In genomic region chr7:20697351-20697750, GRCh38 we compare ENCODE assay signal across 18 cellular contexts.
DNase-seq lines count a peak whose midpoint lies in the region; FAIRE-seq and TF ChIP-seq lines count a peak whose summit lies in the region.
"Had no signal": no experiment of that assay in that cellular context is flagged by ENCODE, and none has a peak within 500 bp of the region (broad histone marks: within the 10 kb centered on the region; RNA-seq: fewer than 3 reads in every experiment).

No MANE protein-coding gene starts in this region.

- no peak overlapping the region for H3K27ac Mint-ChIP-seq in astrocyte (ENCODE audit: unreplicated experiment)
- H3K27ac Mint-ChIP-seq in progenitor cell of endocrine pancreas: peak overlapping the region; percentile 5
- H3K27ac Mint-ChIP-seq: CD14-positive monocyte; CD4-positive, alpha-beta memory T cell had no signal

- H4K20me1 ChIP-seq in astrocyte (ENCODE audit: insufficient read depth, low read length): no peaks in the 10 kb centered on the region
- H4K20me1 ChIP-seq: BLaER1 had no signal

- no peak overlapping the region for H3K4me3 ChIP-seq in astrocyte (ENCODE audit: insufficient read depth, low read depth, low read length)
- H3K4me3 ChIP-seq: A549, BLaER1, GM12878, HAP-1 had no signal

- H3K9me3 Mint-ChIP-seq in astrocyte (ENCODE audit: unreplicated experiment) (no peaks in the 10 kb centered on the region), progenitor cell of endocrine pancreas (ENCODE audit: low read depth) (no peaks in the 10 kb centered on the region)
- H3K9me3 Mint-ChIP-seq: CD14-positive monocyte had no signal

- no peaks in the 10 kb centered on the region for H3K36me3 ChIP-seq in astrocyte (ENCODE audit: insufficient read depth, low read length)
- H3K36me3 ChIP-seq: BLaER1, HAP-1 had no signal

- DNase-seq in H4 (ENCODE audit: low spot score) (peak; percentile 39), astrocyte (ENCODE audit: low read depth) (peak; percentile 0), progenitor cell of endocrine pancreas (ENCODE audit: low spot score, unreplicated experiment) (no peak), AG08396 (ENCODE audit: low spot score) (no peak), NCI-H2081 (lab: John Stamatoyannopoulos, UW) (no peak)
- DNase-seq in activated CD8-positive, alpha-beta memory T cell treated with anti-CD3 and anti-CD28 coated beads, Interleukin-2, amount 50 U/mL, for 4 hours: no peak
- DNase-seq: CD4-positive, alpha-beta memory T cell; COR-L47; DMS 273 treated with DMSO at 0.1 percent for 48 hours; DMS53; DND-41; EL had no signal

- H3K4me1 Mint-ChIP-seq in astrocyte (ENCODE audit: low read depth, unreplicated experiment) (no peaks in the 10 kb centered on the region), progenitor cell of endocrine pancreas (ENCODE audit: low read depth) (peaks cover 9% of the 10 kb centered on the region)
- H3K4me1 Mint-ChIP-seq: CD14-positive monocyte; CD4-positive, alpha-beta memory T cell had no signal

- no peak overlapping the region for H2AFZ ChIP-seq in astrocyte (ENCODE audit: low read depth, low read length)

- no peak overlapping the region for H3K9ac ChIP-seq in astrocyte (ENCODE audit: low read length)
- H3K9ac ChIP-seq: BLaER1 had no signal

- FAIRE-seq in astrocyte (lab: Jason Lieb, UNC): no peak
- FAIRE-seq: A549, GM12878, H1 had no signal

- H3K27ac ChIP-seq in astrocyte (ENCODE audit: low read depth, low read length): no peak overlapping the region
- H3K27ac ChIP-seq: A549, BLaER1 had no signal

- TF ChIP-seq CTCF in astrocyte (IDR thresholded peaks at IDR 0.05; ENCODE audit: insufficient read depth, low read depth, low read length): no peak
- TF ChIP-seq CTCF in progenitor cell of endocrine pancreas (IDR thresholded peaks at IDR 0.05; ENCODE audit: unreplicated experiment): no peak

- H3K4me2 ChIP-seq in astrocyte (ENCODE audit: low read length): no peak overlapping the region
- H3K4me2 ChIP-seq: A549, BLaER1 had no signal

- H3K27me3 ChIP-seq in astrocyte (ENCODE audit: insufficient read depth, low read length): no peaks in the 10 kb centered on the region
- H3K27me3 ChIP-seq: BLaER1 had no signal

- H3K27me3 Mint-ChIP-seq in astrocyte (ENCODE audit: low read depth, unreplicated experiment) (no peaks in the 10 kb centered on the region), progenitor cell of endocrine pancreas (peaks cover 6% of the 10 kb centered on the region)
- H3K27me3 Mint-ChIP-seq: CD4-positive, alpha-beta memory T cell had no signal

- no peaks in the 10 kb centered on the region for H3K9me3 ChIP-seq in astrocyte (ENCODE audit: insufficient read depth, low read depth, low read length)
- H3K9me3 ChIP-seq: A549, BLaER1, HAP-1 had no signal

- H3K4me3 Mint-ChIP-seq in astrocyte (ENCODE audit: unreplicated experiment): no peak overlapping the region
- H3K4me3 Mint-ChIP-seq in progenitor cell of endocrine pancreas (ENCODE audit: low read depth): no peak overlapping the region
- H3K4me3 Mint-ChIP-seq: CD14-positive monocyte; CD4-positive, alpha-beta memory T cell had no signal

- H3K4me1 ChIP-seq in astrocyte (ENCODE audit: insufficient read depth, low read length): no peaks in the 10 kb centered on the region
- H3K4me1 ChIP-seq: A549, BLaER1 had no signal

- H3K36me3 Mint-ChIP-seq in astrocyte (ENCODE audit: low read depth, unreplicated experiment): no peaks in the 10 kb centered on the region
- no peaks in the 10 kb centered on the region for H3K36me3 Mint-ChIP-seq in progenitor cell of endocrine pancreas (ENCODE audit: insufficient read depth)
- H3K36me3 Mint-ChIP-seq: CD14-positive monocyte; CD4-positive, alpha-beta memory T cell had no signal

- H3K79me2 ChIP-seq in astrocyte (ENCODE audit: insufficient read depth, low read length): no peaks in the 10 kb centered on the region

Comparison
In these comparisons a context has a peak if more than half of its experiments do, and no peak if none do; other contexts are left out.
1. DNase-seq: peak in H4 (single experiment) and astrocyte (single experiment); none in progenitor cell of endocrine pancreas (single experiment), activated CD8-positive, alpha-beta memory T cell treated with anti-CD3 and anti-CD28 coated beads, Interleukin-2, amount 50 U/mL, for 4 hours (single experiment), AG08396 (single experiment) and NCI-H2081 (0 of 2).